24 cellular contexts compared by ENCODE assay signal in genomic region chr14:58699656-58700055, GRCh38.
"Had no signal": no experiment of that assay in that cellular context is flagged by ENCODE, and none has a peak within 500 bp of the region (broad histone marks: within the 10 kb centered on the region; RNA-seq: fewer than 3 reads in every experiment).

No MANE protein-coding gene starts in this region.

- H3K4me2 ChIP-seq: neural progenitor cell had no signal

- H3K36me3 Mint-ChIP-seq: neural progenitor cell had no signal

- H3K4me1 ChIP-seq: colonic mucosa had no signal

- H3K27ac Mint-ChIP-seq: activated naive CD4-positive, alpha-beta T cell treated with anti-CD3 and anti-CD28 coated beads for 36 hours; neural progenitor cell; stimulated activated naive CD8-positive, alpha-beta T cell treated with anti-CD3 and anti-CD28 coated beads, Interleukin-15, Interleukin-2, amounts not matched to agents 100 ng/mL and 50 ng/mL, for 24 hours had no signal

- H3K9me3 ChIP-seq: colonic mucosa, gastrocnemius medialis, psoas muscle, upper lobe of left lung had no signal

- H3K27ac ChIP-seq: brain microvascular endothelial cell, colonic mucosa, gastrocnemius medialis, neural progenitor cell, psoas muscle, skin epidermis, upper lobe of left lung, VCaP had no signal

- DNase-seq: activated CD4-positive, alpha-beta T cell treated with anti-CD3 and anti-CD28 coated beads, Interleukin-2, amount 50 U/mL, for 1 hour; activated CD4-positive, CD25-positive, alpha-beta regulatory T cell treated with anti-CD3 and anti-CD28 coated beads, Interleukin-2, amount 50 U/mL, for 72 hours; activated CD8-positive, alpha-beta memory T cell treated with anti-CD3 and anti-CD28 coated beads, Interleukin-2, amount 50 U/mL, for 4 hours; activated naive CD4-positive, alpha-beta T cell treated with anti-CD3 and anti-CD28 coated beads for 36 hours; activated T-cell treated with anti-CD3 and anti-CD28 coated beads, Interleukin-2, amount 50 U/mL, for 4 hours; anterior cingulate cortex; brain microvascular endothelial cell; central memory CD4-positive, alpha-beta T cell; colonic mucosa; erythroblast; gastrocnemius medialis; head of caudate nucleus; kidney glomerular epithelial cell; left ventricle myocardium superior; psoas muscle; right cardiac atrium; stimulated activated CD4-positive, alpha-beta T cell treated with anti-CD3 and anti-CD28 coated beads, Interleukin-15, amount 100 ng/mL, for 24 hours; stimulated activated CD4-positive, alpha-beta T cell treated with anti-CD3 and anti-CD28 coated beads, Interleukin-2, amount 100 ng/mL, for 48 hours; T-helper 2 cell; upper lobe of left lung had no signal

- H3K4me3 Mint-ChIP-seq: activated naive CD4-positive, alpha-beta T cell treated with anti-CD3 and anti-CD28 coated beads for 36 hours; activated T-cell treated with anti-CD3 and anti-CD28 coated beads, Interleukin-2, amount 50 U/mL, for 4 hours; neural progenitor cell; stimulated activated naive CD8-positive, alpha-beta T cell treated with anti-CD3 and anti-CD28 coated beads, Interleukin-15, Interleukin-2, amounts not matched to agents 100 ng/mL and 50 ng/mL, for 24 hours had no signal

- H3K9ac ChIP-seq: neural progenitor cell had no signal

- H3K27me3 Mint-ChIP-seq: stimulated activated naive CD8-positive, alpha-beta T cell treated with anti-CD3 and anti-CD28 coated beads, Interleukin-15, Interleukin-2, amounts not matched to agents 100 ng/mL and 50 ng/mL, for 24 hours had no signal

- H2AFZ ChIP-seq: neural progenitor cell had no signal

- H3K36me3 ChIP-seq: brain microvascular endothelial cell, colonic mucosa, gastrocnemius medialis, neural progenitor cell, upper lobe of left lung had no signal

- H3K9me3 Mint-ChIP-seq: activated naive CD4-positive, alpha-beta T cell treated with anti-CD3 and anti-CD28 coated beads for 36 hours; activated T-cell treated with anti-CD3 and anti-CD28 coated beads, Interleukin-2, amount 50 U/mL, for 4 hours; neural progenitor cell; stimulated activated naive CD8-positive, alpha-beta T cell treated with anti-CD3 and anti-CD28 coated beads, Interleukin-15, Interleukin-2, amounts not matched to agents 100 ng/mL and 50 ng/mL, for 24 hours had no signal

- ATAC-seq: activated T-cell treated with anti-CD3 and anti-CD28 coated beads, Interleukin-2, amount 50 U/mL, for 4 hours; gastrocnemius medialis; left ventricle myocardium superior; psoas muscle; right cardiac atrium had no signal

- H3K4me3 ChIP-seq: colonic mucosa, gastrocnemius medialis, neural progenitor cell, psoas muscle, skin epidermis, upper lobe of left lung had no signal

- H3K27me3 ChIP-seq: brain microvascular endothelial cell, colonic mucosa, gastrocnemius medialis, neural progenitor cell, upper lobe of left lung had no signal
